Comparison of ENCODE assay signal across 8 cellular contexts in genomic region chr6:31664790-31665500, GRCh38.
DNase-seq lines count a peak whose midpoint lies in the region; ATAC-seq and TF ChIP-seq lines count a peak whose summit lies in the region.

TSS of gene GPANK1 (minus strand) at chr6:31664997. CDS start at chr6:31664478, 519 bp downstream.

- H3K4me3 ChIP-seq in GM12864 (ENCODE audit: low read depth, low read length) (peak within 1 kb of the TSS; percentile 90), choroid plexus epithelial cell (ENCODE audit: low read depth, low read length) (peak within 1 kb of the TSS; percentile 98)

- DNase-seq in GM12864 (ENCODE audit: low read depth) (peak; percentile 92), NCI-H69 (lab: John Stamatoyannopoulos, UW) (peak; percentile 98), choroid plexus epithelial cell (ENCODE audit: low read depth) (peak; percentile 97), kidney tubule cell (ENCODE audit: low spot score) (peak; percentile 91)
- peak; percentile 93 for DNase-seq in activated CD4-positive, alpha-beta T cell treated with anti-CD3 and anti-CD28 coated beads for 48 hours
- DNase-seq in stimulated activated CD4-positive, alpha-beta T cell treated with anti-CD3 and anti-CD28 coated beads, Interleukin-15, amount 100 ng/mL, for 48 hours (ENCODE audit: low read depth in 2 of 2) = peak; percentile 83 to 84

- TF ChIP-seq CTCF in GM12864 (IDR thresholded peaks at IDR 0.05; ENCODE audit: low read depth, low read length, missing control alignments) = no peak
- no peak for TF ChIP-seq CTCF in choroid plexus epithelial cell (conservative IDR thresholded peaks at IDR 0.05; ENCODE audit: low read depth, low read length)

- peak; percentile 27 for ATAC-seq in HG03442 (IDR thresholded peaks at IDR 0.05; ENCODE audit: unreplicated experiment)
- no peak for ATAC-seq in HG03342 (IDR thresholded peaks at IDR 0.05; ENCODE audit: unreplicated experiment)
